8 cellular contexts compared by ENCODE assay signal in the genomic region with DNA sequence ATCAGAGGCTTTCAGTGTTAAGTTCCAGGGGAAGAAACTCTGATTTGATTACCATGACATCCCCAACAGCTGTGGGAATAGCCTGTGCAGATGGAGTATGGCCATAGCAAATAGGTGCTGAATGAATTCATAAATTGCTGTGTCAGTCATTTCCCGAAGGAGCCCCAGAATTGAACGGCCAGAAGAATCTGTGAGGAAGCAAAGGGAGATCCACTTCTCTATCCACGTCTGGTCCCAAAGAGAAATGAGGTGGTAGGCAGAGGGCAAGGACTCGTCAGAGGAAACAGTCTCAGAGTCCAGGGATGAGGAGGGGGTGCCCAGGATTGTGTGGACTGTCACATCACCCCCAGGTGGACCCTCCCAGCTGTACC. TPM values are rescaled to one million over a fixed set of nuclear protein-coding genes. Genes with fewer than 3 reads are reported as not detected.
DNase-seq lines count a peak whose midpoint lies in the region; ATAC-seq and TF ChIP-seq lines count a peak whose summit lies in the region.
"Had no signal": no experiment of that assay in that cellular context is flagged by ENCODE, and none has a peak within 500 bp of the region (broad histone marks: within the 10 kb centered on the region; RNA-seq: fewer than 3 reads in every experiment).

No MANE protein-coding gene starts in this region.

- peaks cover 19% of the 10 kb centered on the region for H3K36me3 Mint-ChIP-seq in activated naive CD8-positive, alpha-beta T cell treated with anti-CD3 and anti-CD28 coated beads for 36 hours

- H3K9me3 Mint-ChIP-seq in activated naive CD8-positive, alpha-beta T cell treated with anti-CD3 and anti-CD28 coated beads for 36 hours: no peaks in the 10 kb centered on the region
- H3K9me3 Mint-ChIP-seq in stimulated activated naive CD8-positive, alpha-beta T cell treated with anti-CD3 and anti-CD28 coated beads, Interleukin-15, amount 100 ng/mL, for 72 hours: no peaks in the 10 kb centered on the region
- H3K9me3 Mint-ChIP-seq: HFFc6 had no signal

- H3K9me3 ChIP-seq in Karpas-422 (ENCODE audit: low read length) (no peaks in the 10 kb centered on the region), left lung (no peaks in the 10 kb centered on the region)

- H2AFZ ChIP-seq in Karpas-422 (ENCODE audit: low read length): no peak overlapping the region

- no peaks in the 10 kb centered on the region for H3K27me3 Mint-ChIP-seq in activated naive CD8-positive, alpha-beta T cell treated with anti-CD3 and anti-CD28 coated beads for 36 hours
- H3K27me3 Mint-ChIP-seq in stimulated activated naive CD8-positive, alpha-beta T cell treated with anti-CD3 and anti-CD28 coated beads, Interleukin-15, amount 100 ng/mL, for 72 hours: no peaks in the 10 kb centered on the region

- peaks cover 13% of the 10 kb centered on the region for H3K79me2 ChIP-seq in Karpas-422 (ENCODE audit: low read length)

- intact Hi-C loops in left lung (cut with DNase I): loop anchor here in 1 of 2 donors (5.0 kb wide), 1 partner anchor 265 kb away; a partner anchor contains a TSS

- H3K9ac ChIP-seq in Karpas-422 (ENCODE audit: low read length): peak overlapping the region; percentile 88

- H3K4me1 Mint-ChIP-seq in activated naive CD8-positive, alpha-beta T cell treated with anti-CD3 and anti-CD28 coated beads for 36 hours: peaks cover 78% of the 10 kb centered on the region
- H3K4me1 Mint-ChIP-seq in stimulated activated naive CD8-positive, alpha-beta T cell treated with anti-CD3 and anti-CD28 coated beads, Interleukin-15, amount 100 ng/mL, for 72 hours: peaks cover 84% of the 10 kb centered on the region

- H3K9me2 ChIP-seq in Karpas-422 (replicated peaks; ENCODE audit: insufficient read depth, low read length): no peaks in the 10 kb centered on the region

- H3K27ac Mint-ChIP-seq in activated naive CD8-positive, alpha-beta T cell treated with anti-CD3 and anti-CD28 coated beads for 36 hours: peak overlapping the region; percentile 86
- peak overlapping the region; percentile 48 to 67 for H3K27ac Mint-ChIP-seq in stimulated activated naive CD8-positive, alpha-beta T cell treated with anti-CD3 and anti-CD28 coated beads, Interleukin-15, amount 100 ng/mL, for 72 hours
- H3K27ac Mint-ChIP-seq: HFFc6 had no signal

- H3K4me2 ChIP-seq in Karpas-422 (ENCODE audit: low read depth, low read length, poor library complexity, severe bottlenecking): peak overlapping the region; percentile 88

- H3K4me1 ChIP-seq in Karpas-422 (ENCODE audit: low read length): peaks cover 73% of the 10 kb centered on the region
- peaks cover 59 to 85% of the 10 kb centered on the region in 2 donors for H3K4me1 ChIP-seq in left lung

- no peak for DNase-seq in Karpas-422
- no peak for DNase-seq in activated naive CD8-positive, alpha-beta T cell treated with anti-CD3 and anti-CD28 coated beads for 36 hours
- no peak for DNase-seq in left lung
- no peak for DNase-seq in stimulated activated naive CD8-positive, alpha-beta T cell treated with anti-CD3 and anti-CD28 coated beads, Interleukin-15, amount 100 ng/mL, for 72 hours
- DNase-seq in germinal center (ENCODE audit: low spot score): no peak
- DNase-seq in activated effector memory CD4-positive, alpha-beta T cell treated with Interleukin-2 at 50 U/mL for 16 hours: no peak
- DNase-seq: HFFc6 had no signal

- H3K27ac ChIP-seq in Karpas-422 (ENCODE audit: low read length) (no peak overlapping the region), left lung (peak overlapping the region; percentile 91 to 96)

- ATAC-seq in left lung (no peak), HG03469 (IDR thresholded peaks at IDR 0.05; ENCODE audit: unreplicated experiment) (no peak)
- ATAC-seq in stimulated activated naive CD8-positive, alpha-beta T cell treated with anti-CD3 and anti-CD28 coated beads, Interleukin-15, amount 100 ng/mL, for 72 hours: no peak

- H3K36me3 ChIP-seq in Karpas-422 (ENCODE audit: insufficient read depth, low read length) (no peaks in the 10 kb centered on the region), left lung (peaks cover 0 to 8% of the 10 kb centered on the region in 2 donors)

- H3K4me3 Mint-ChIP-seq in activated naive CD8-positive, alpha-beta T cell treated with anti-CD3 and anti-CD28 coated beads for 36 hours: peak overlapping the region; percentile 95
- H3K4me3 Mint-ChIP-seq in stimulated activated naive CD8-positive, alpha-beta T cell treated with anti-CD3 and anti-CD28 coated beads, Interleukin-15, amount 100 ng/mL, for 72 hours: peak overlapping the region; percentile 89 to 96
- H3K4me3 Mint-ChIP-seq: HFFc6 had no signal

- no peaks in the 10 kb centered on the region for H4K20me1 ChIP-seq in Karpas-422 (ENCODE audit: insufficient read depth, low read depth, low read length)

- H3K4me3 ChIP-seq in Karpas-422 (ENCODE audit: low read length): peak overlapping the region; percentile 96; the same call in 1 of the 2 replicates
- H3K4me3 ChIP-seq in left lung: peak overlapping the region; percentile 64 to 96

- no peaks in the 10 kb centered on the region for H3K27me3 ChIP-seq in Karpas-422 (ENCODE audit: low read length)
- no peaks in the 10 kb centered on the region for H3K27me3 ChIP-seq in left lung

- TF ChIP-seq CTCF in left lung (IDR thresholded peaks at IDR 0.05): no peak

RNA-seq across cellular contexts. Expression of a gene that starts 3.1 kb away (rescaled TPM):
- 25.8 and 25.9 TPM in 2 replicates for total RNA-seq in Karpas-422 (2014; rRNA removed; shearing (Covaris generic); ENCODE audit: low replicate concordance)
- 10 to 100 TPM; 40.4 to 45.1 TPM for total RNA-seq in activated naive CD8-positive, alpha-beta T cell treated with anti-CD3 and anti-CD28 coated beads for 36 hours
- total RNA-seq in left lung: 10 to 100 TPM; 27.5 to 32.0 TPM
